ENCODE assay signal across 13 cellular contexts in genomic region chr3:127043041-127043641, GRCh38.
A peak's percentile ranks its signal among the peaks of the same experiment; 100 is the strongest.
DNase-seq lines count a peak whose midpoint lies in the region; ATAC-seq, FAIRE-seq and TF ChIP-seq lines count a peak whose summit lies in the region.
"Had no signal": no experiment of that assay in that cellular context is flagged by ENCODE, and none has a peak within 500 bp of the region (broad histone marks: within the 10 kb centered on the region; RNA-seq: fewer than 3 reads in every experiment).

No MANE protein-coding gene starts in this region.

- no peaks in the 10 kb centered on the region for H3K9me3 Mint-ChIP-seq in chondrocyte (ENCODE audit: low read depth)

- H2AFZ ChIP-seq in HepG2 (ENCODE audit: low read length): no peak overlapping the region
- no peak overlapping the region for H2AFZ ChIP-seq in hepatocyte

- WGBS in right lobe of liver (ENCODE audit: insufficient coverage, low coverage, low lambda C conversion rate, missing lambda C conversion rate): 97% methylated on average over 3 of the region's 17 CpGs
- WGBS in HepG2 (ENCODE audit: low lambda C conversion rate): 47% methylated on average over 13 of the region's 17 CpGs
- 69% methylated on average over 17 of the region's 17 CpGs for WGBS in hepatocyte (ENCODE audit: low lambda C conversion rate, missing lambda C conversion rate)

- TF ChIP-seq CTCF in right lobe of liver (IDR thresholded peaks at IDR 0.05) (no peak), HepG2 (CRISPR knock-in tag; IDR thresholded peaks at IDR 0.05) (no peak), chondrocyte (IDR thresholded peaks at IDR 0.05) (no peak), lower lobe of right lung (IDR thresholded peaks at IDR 0.05) (no peak), hepatocyte (IDR thresholded peaks at IDR 0.05; ENCODE audit: poor library complexity) (no peak)

- FAIRE-seq in HepG2 (lab: Jason Lieb, UNC) (no peak), urothelium cell line (lab: Jason Lieb, UNC) (peak; percentile 27), GM19239 (lab: Jason Lieb, UNC) (no peak)

- H3K36me3 Mint-ChIP-seq in chondrocyte (ENCODE audit: low read depth): no peaks in the 10 kb centered on the region

- CTCF ChIA-PET in HepG2 (lab: Yijun Ruan, JAX; ENCODE audit: low intra/inter-chr PET ratio, low total read pairs): no interaction called here

- TF ChIP-seq EP300 in HepG2 (IDR thresholded peaks at IDR 0.05; ENCODE audit: low read depth in 2 of 2, low read length in 2 of 2): no peak
- TF ChIP-seq EP300 in HepG2 (CRISPR knock-in tag; IDR thresholded peaks at IDR 0.05; ENCODE audit: borderline replicate concordance): no peak

- H3K4me3 ChIP-seq in right lobe of liver (no peak overlapping the region), HepG2 (replicated peaks in 1 of 3; ENCODE audit: insufficient read depth in 1 of 3, low read depth in 2 of 3, low read length in 3 of 3) (no peak overlapping the region), lower lobe of right lung (no peak overlapping the region), hepatocyte (no peak overlapping the region)

- no peaks in the 10 kb centered on the region for H3K27me3 ChIP-seq in right lobe of liver
- peaks cover 12 to 29% of the 10 kb centered on the region in 2 experiments for H3K27me3 ChIP-seq in HepG2 (ENCODE audit: control insufficient read depth in 1 of 2, insufficient read depth in 2 of 2, low read length in 2 of 2)
- no peaks in the 10 kb centered on the region for H3K27me3 ChIP-seq in lower lobe of right lung (ENCODE audit: low read depth)
- H3K27me3 ChIP-seq in hepatocyte: no peaks in the 10 kb centered on the region

- TF ChIP-seq RAD21 in HepG2 (CRISPR knock-in tag; IDR thresholded peaks at IDR 0.05): no peak

- H3K27ac ChIP-seq in right lobe of liver (no peak overlapping the region), HepG2 (ENCODE audit: extremely low read length, insufficient read depth, low read length) (no peak overlapping the region), lower lobe of right lung (peak overlapping the region; percentile 73), hepatocyte (no peak overlapping the region)

- H3K9me3 ChIP-seq in right lobe of liver: no peaks in the 10 kb centered on the region
- no peaks in the 10 kb centered on the region for H3K9me3 ChIP-seq in HepG2 (ENCODE audit: low read length)
- no peaks in the 10 kb centered on the region for H3K9me3 ChIP-seq in lower lobe of right lung
- H3K9me3 ChIP-seq in hepatocyte (ENCODE audit: low read depth): no peaks in the 10 kb centered on the region

- no peaks in the 10 kb centered on the region for H3K9me2 ChIP-seq in hepatocyte (replicated peaks; ENCODE audit: insufficient read depth)

- no peak overlapping the region for H3K9ac ChIP-seq in HepG2 (ENCODE audit: insufficient read depth, low read depth, low read length)

- H4K20me1 ChIP-seq in HepG2 (ENCODE audit: insufficient read depth, low read length) (no peaks in the 10 kb centered on the region), hepatocyte (ENCODE audit: insufficient read depth, poor library complexity, severe bottlenecking) (no peaks in the 10 kb centered on the region)

- DNase-seq in right lobe of liver (peak in 2 of 3 donors; percentile 40 to 43), HepG2 (ENCODE audit: low spot score) (no peak), chondrocyte (ENCODE audit: low spot score) (peak; percentile 74), lower lobe of right lung (peak; percentile 82), urothelium cell line (ENCODE audit: low spot score) (peak; percentile 82), nucleus accumbens (lab: John Stamatoyannopoulos, UW) (no peak), GM19239 (ENCODE audit: insufficient read length, low spot score) (no peak), hepatocyte (ENCODE audit: low spot score) (no peak)
- DNase-seq: GDM1, left colon, NCI-H1105, NCI-H748 treated with DMSO at 0.1 percent for 48 hours, retina had no signal

- no peaks in the 10 kb centered on the region for H3K4me1 ChIP-seq in right lobe of liver
- no peaks in the 10 kb centered on the region for H3K4me1 ChIP-seq in HepG2 (ENCODE audit: insufficient read depth, low read length)
- H3K4me1 ChIP-seq in lower lobe of right lung: peaks cover 11% of the 10 kb centered on the region
- H3K4me1 ChIP-seq in hepatocyte (ENCODE audit: insufficient read depth): no peaks in the 10 kb centered on the region

- no peak overlapping the region for H3K4me2 ChIP-seq in HepG2 (ENCODE audit: low read depth, low read length)
- no peak overlapping the region for H3K4me2 ChIP-seq in hepatocyte

- H3K27me3 Mint-ChIP-seq in chondrocyte (ENCODE audit: low read depth): no peaks in the 10 kb centered on the region

- ATAC-seq in right lobe of liver: peak in 2 of 4 donors; percentile 21 to 28
- no peak for ATAC-seq in HepG2
- ATAC-seq in lower lobe of right lung: peak; percentile 91 to 92
- ATAC-seq: left colon had no signal

- H3K4me3 Mint-ChIP-seq in chondrocyte (ENCODE audit: unreplicated experiment): no peak overlapping the region

- no peaks in the 10 kb centered on the region for H3K36me3 ChIP-seq in right lobe of liver
- H3K36me3 ChIP-seq in HepG2 (replicated peaks in 1 of 2; ENCODE audit: control insufficient read depth in 1 of 2, insufficient read depth in 2 of 2, low read length in 2 of 2): no peaks in the 10 kb centered on the region
- no peaks in the 10 kb centered on the region for H3K36me3 ChIP-seq in lower lobe of right lung
- no peaks in the 10 kb centered on the region for H3K36me3 ChIP-seq in hepatocyte (replicated peaks; ENCODE audit: insufficient read depth, low read depth)

- in situ Hi-C loops in HepG2 (cut with HindIII; ENCODE audit: extremely low pct_ligation_motif_present, low pct_unique_long_range_greater_than_20kb): no loop called here

- intact Hi-C loops in right lobe of liver (cut with DNase I) (no loop called here), HepG2 (cut with micrococcal nuclease; ENCODE audit: unreplicated experiment) (loop anchor here (5.0 kb wide), 1 partner anchor 414 kb away; no protein-coding TSS in a partner anchor), lower lobe of right lung (cut with DNase I) (no loop called here)

- H3K27ac Mint-ChIP-seq in chondrocyte (ENCODE audit: unreplicated experiment): peak overlapping the region; percentile 82

- BruUV-seq in HepG2 (replicated peaks; lab: Mats Ljungman, UMichigan): no TSS peak

- no peaks in the 10 kb centered on the region for H3K79me2 ChIP-seq in HepG2 (ENCODE audit: insufficient read depth, low read length)
- no peaks in the 10 kb centered on the region for H3K79me2 ChIP-seq in hepatocyte

- POLR2A ChIA-PET in HepG2 (lab: Yijun Ruan, JAX): no interaction called here

- TF ChIP-seq POLR2A in right lobe of liver (IDR thresholded peaks at IDR 0.05) (no peak), HepG2 (IDR thresholded peaks at IDR 0.05; ENCODE audit: insufficient read depth in 1 of 2, low read depth in 2 of 2, low read length in 2 of 2) (no peak)

- peaks cover 28% of the 10 kb centered on the region for H3K4me1 Mint-ChIP-seq in chondrocyte (ENCODE audit: low read depth)

TF ChIP-seq in HepG2, 621 proteins besides CTCF, POLR2A, EP300 and RAD21:
- no peak for TF ChIP-seq THRA (CRISPR knock-in tag; IDR thresholded peaks at IDR 0.05; ENCODE audit: borderline replicate concordance)
- TF ChIP-seq SAFB2 (CRISPR knock-in tag; IDR thresholded peaks at IDR 0.05; ENCODE audit: borderline replicate concordance, low read depth): no peak
- TF ChIP-seq ZNF567 (CRISPR knock-in tag; IDR thresholded peaks at IDR 0.05; ENCODE audit: borderline replicate concordance): no peak
- TF ChIP-seq SP1 (IDR thresholded peaks at IDR 0.05): no peak
- no peak for TF ChIP-seq SP1 (CRISPR knock-in tag; IDR thresholded peaks at IDR 0.05)
- no peak for TF ChIP-seq KLF16 (CRISPR knock-in tag; IDR thresholded peaks at IDR 0.05)
- TF ChIP-seq ZSCAN30 (CRISPR knock-in tag; IDR thresholded peaks at IDR 0.05): no peak
- TF ChIP-seq KMT2A (CRISPR knock-in tag; IDR thresholded peaks at IDR 0.05): no peak
- TF ChIP-seq ZFP90 (CRISPR knock-in tag; IDR thresholded peaks at IDR 0.05; ENCODE audit: borderline replicate concordance): no peak
- no peak for TF ChIP-seq FOXK2 (IDR thresholded peaks at IDR 0.05)
TF ChIP-seq in HepG2: peak in this region for 0.

Comparison
In these comparisons a context has a peak if more than half of its experiments do, and no peak if none do; other contexts are left out.
1. DNase-seq: peak in right lobe of liver (2 of 3), chondrocyte (single experiment), lower lobe of right lung (single experiment) and urothelium cell line (single experiment); none in HepG2 (single experiment), nucleus accumbens (0 of 56), GM19239 (single experiment) and hepatocyte (single experiment).